38 cellular contexts compared by ENCODE assay signal in genomic region chr1:20594746-20595145, GRCh38. TPM values are rescaled to one million over a fixed set of nuclear protein-coding genes. Genes with fewer than 3 reads are reported as not detected.
"Had no signal": no experiment of that assay in that cellular context is flagged by ENCODE, and none has a peak within 500 bp of the region (broad histone marks: within the 10 kb centered on the region; RNA-seq: fewer than 3 reads in every experiment).

No MANE protein-coding gene starts in this region.

- DNase-seq: Karpas-422, Kasumi-1, MG63, MM.1S, MV-4-11, NCI-H1048, NCI-H1092, NCI-H1092 treated with DMSO at 0.1 percent for 48 hours, NCI-H1105, NCI-H1105 treated with DMSO at 0.1 percent for 48 hours, NCI-H1417, NCI-H1417 treated with DMSO at 0.1 percent for 48 hours, NCI-H1436, NCI-H1436 treated with DMSO at 0.1 percent for 48 hours, NCI-H146, NCI-H1694, NCI-H1694 treated with DMSO at 0.1 percent for 48 hours, NCI-H187, NCI-H187 treated with DMSO at 0.1 percent for 48 hours, NCI-H1930, NCI-H2029, NCI-H2029 treated with DMSO at 0.1 percent for 48 hours, NCI-H2081, NCI-H2081 treated with DMSO at 0.1 percent for 48 hours, NCI-H2107, NCI-H2171, NCI-H2171 treated with DMSO at 0.1 percent for 48 hours, NCI-H2227 treated with DMSO at 0.1 percent for 48 hours, NCI-H226, NCI-H345, NCI-H446 treated with DMSO at 0.1 percent for 48 hours, NCI-H510A, NCI-H510A treated with DMSO at 0.1 percent for 48 hours, NCI-H524, NCI-H524 treated with DMSO at 0.1 percent for 48 hours had no signal

- H3K36me3 ChIP-seq: MG63 had no signal

- H3K9me3 ChIP-seq: MG63 had no signal

- H3K4me3 ChIP-seq: MG63 had no signal

- H3K27me3 ChIP-seq: MG63 had no signal

RNA-seq across cellular contexts. Expression of gene CDA, which starts 5.8 kb away (rescaled TPM):
- total RNA-seq: LHCN-M2, MCF 10A had no signal

RNA-seq across cellular contexts. Expression of gene FAM43B, which starts 42.4 kb away (rescaled TPM):
- total RNA-seq: MCF 10A, NCI-H460 had no signal
